ENCODE assay signal across 9 cellular contexts in the genomic region with DNA sequence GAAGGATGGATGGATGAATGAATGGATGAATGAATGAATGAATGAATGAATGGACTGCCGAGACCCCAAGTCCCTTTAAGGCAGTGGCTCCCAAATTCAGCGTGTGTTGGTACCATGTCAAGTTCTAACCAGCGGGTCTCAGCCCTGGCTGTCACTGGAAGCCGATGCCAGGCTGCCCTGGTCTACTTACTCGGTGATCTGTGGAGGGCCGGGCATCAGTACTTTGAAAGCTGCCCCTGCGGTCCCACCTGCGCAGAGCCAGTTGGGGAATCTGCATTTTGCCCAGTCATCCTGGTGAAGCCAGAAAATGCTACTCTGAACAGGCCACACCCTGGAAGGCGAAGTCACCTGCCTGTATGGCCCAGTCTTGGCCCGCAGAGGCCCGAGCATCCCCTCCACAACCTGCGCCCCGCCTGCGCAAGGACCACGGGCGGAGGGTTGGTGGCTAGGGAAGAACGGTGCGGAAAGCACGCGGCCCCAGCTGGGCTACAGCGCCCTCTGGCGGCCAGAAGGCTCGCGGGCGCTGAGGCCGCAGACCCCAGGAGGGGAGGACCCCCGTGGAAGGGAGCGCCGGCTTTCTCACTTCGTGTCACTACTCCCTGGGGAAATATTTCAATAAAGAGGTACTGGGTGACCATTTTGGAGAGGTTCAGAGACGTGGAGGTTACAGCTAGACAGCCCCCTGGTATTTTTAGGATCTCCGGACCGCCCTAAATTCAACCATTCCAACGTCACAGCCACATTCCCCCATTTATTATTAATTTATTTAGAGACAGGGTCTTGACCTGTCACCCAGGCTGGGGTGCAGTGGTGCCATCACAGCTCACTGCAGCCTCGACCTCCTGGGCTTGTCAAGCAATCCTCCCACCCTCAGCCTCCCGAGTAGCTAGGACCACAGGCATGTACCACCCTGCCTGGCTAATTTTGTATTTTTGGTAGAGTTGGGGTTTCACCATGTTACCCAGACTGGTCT. TPM values are rescaled to one million over a fixed set of nuclear protein-coding genes. Genes with fewer than 3 reads are reported as not detected.
DNase-seq lines count a peak whose midpoint lies in the region; ATAC-seq and TF ChIP-seq lines count a peak whose summit lies in the region.
"Had no signal": no experiment of that assay in that cellular context is flagged by ENCODE, and none has a peak within 500 bp of the region (broad histone marks: within the 10 kb centered on the region; RNA-seq: fewer than 3 reads in every experiment).

No MANE protein-coding gene starts in this region.

- peaks cover 3% of the 10 kb centered on the region for H3K27me3 Mint-ChIP-seq in brain
- H3K27me3 Mint-ChIP-seq: activated naive CD8-positive, alpha-beta T cell had no signal

- peak; percentile 100 for TF ChIP-seq CTCF in GM06990 (IDR thresholded peaks at IDR 0.05; ENCODE audit: insufficient read depth, low read length, poor library complexity, severe bottlenecking)
- peak; percentile 95 to 98 for TF ChIP-seq CTCF in brain (conservative IDR thresholded peaks at IDR 0.05)
- TF ChIP-seq CTCF in kidney epithelial cell (IDR thresholded peaks at IDR 0.05; ENCODE audit: insufficient read depth, low read length, poor library complexity, severe bottlenecking) = peak; percentile 98

- no peaks in the 10 kb centered on the region for H3K36me3 Mint-ChIP-seq in brain
- H3K36me3 Mint-ChIP-seq: activated naive CD8-positive, alpha-beta T cell had no signal

- H3K4me1 Mint-ChIP-seq in brain = peaks cover 13% of the 10 kb centered on the region

- peaks cover 22% of the 10 kb centered on the region for H3K36me3 ChIP-seq in GM06990 (ENCODE audit: control insufficient read depth, insufficient read depth, low read length)
- no peaks in the 10 kb centered on the region for H3K36me3 ChIP-seq in kidney epithelial cell (ENCODE audit: control insufficient read depth, insufficient read depth, low read length)

- no peak overlapping the region for H3K27ac Mint-ChIP-seq in brain
- H3K27ac Mint-ChIP-seq: activated naive CD8-positive, alpha-beta T cell had no signal

- no peak for ATAC-seq in GM18867 (IDR thresholded peaks at IDR 0.05; ENCODE audit: unreplicated experiment)

- DNase-seq in GM06990 (ENCODE audit: extremely low read depth, insufficient read length) = peak; percentile 80
- peak; percentile 40 for DNase-seq in HuH-7.5 (ENCODE audit: low spot score)
- peak; percentile 53 for DNase-seq in T-helper 9 cell
- DNase-seq in kidney epithelial cell (ENCODE audit: low read depth) = no peak
- DNase-seq in stimulated activated CD4-positive, alpha-beta T cell treated with anti-CD3 and anti-CD28 coated beads, Interleukin-4, amount 100 ng/mL, for 48 hours (ENCODE audit: low read depth in 2 of 2) = peak; percentile 37 to 52
- DNase-seq in amniotic stem cell (lab: John Stamatoyannopoulos, UW) = no peak

- H3K27me3 ChIP-seq in GM06990 (replicated peaks; ENCODE audit: control insufficient read depth, insufficient read depth, low read length) = no peaks in the 10 kb centered on the region
- H3K27me3 ChIP-seq in kidney epithelial cell (ENCODE audit: control insufficient read depth, insufficient read depth, low read length) = peaks cover 5% of the 10 kb centered on the region

- H3K9me3 Mint-ChIP-seq in brain = peaks cover 0 to 2% (median 0%) of the 10 kb centered on the region in 5 experiments

- H3K4me3 ChIP-seq in GM06990 (replicated peaks; ENCODE audit: low read depth, low read length) = no peak overlapping the region
- no peak overlapping the region for H3K4me3 ChIP-seq in kidney epithelial cell (ENCODE audit: low read depth, low read length)

- H3K4me3 Mint-ChIP-seq in brain = no peak overlapping the region
- H3K4me3 Mint-ChIP-seq: activated naive CD8-positive, alpha-beta T cell had no signal

RNA-seq across cellular contexts. Expression of a gene that starts 34.9 kb away (rescaled TPM):
- polyA plus RNA-seq in brain (ENCODE audit: insufficient read depth, low read depth, low replicate concordance) = 8.6 TPM
- total RNA-seq in kidney epithelial cell = 6.9 and 10.1 TPM in 2 replicates

RNA-seq across cellular contexts. Expression of a gene that starts 59.9 kb away (rescaled TPM):
- 199 TPM for polyA plus RNA-seq in brain (ENCODE audit: insufficient read depth, low read depth, low replicate concordance)
- total RNA-seq in kidney epithelial cell = 368 and 373 TPM in 2 replicates

Comparison
In these comparisons a context has a peak if more than half of its experiments do, and no peak if none do; other contexts are left out.
1. DNase-seq: peak in GM06990 (single experiment), HuH-7.5 (single experiment), T-helper 9 cell (single experiment) and stimulated activated CD4-positive, alpha-beta T cell treated with anti-CD3 and anti-CD28 coated beads, Interleukin-4, amount 100 ng/mL, for 48 hours (2 of 2); none in kidney epithelial cell (single experiment) and amniotic stem cell (single experiment).
2. Peak in every context shown above with its lines, with median percentiles within 50 percentile points of each other: CTCF ChIP-seq.